In the genomic region with DNA sequence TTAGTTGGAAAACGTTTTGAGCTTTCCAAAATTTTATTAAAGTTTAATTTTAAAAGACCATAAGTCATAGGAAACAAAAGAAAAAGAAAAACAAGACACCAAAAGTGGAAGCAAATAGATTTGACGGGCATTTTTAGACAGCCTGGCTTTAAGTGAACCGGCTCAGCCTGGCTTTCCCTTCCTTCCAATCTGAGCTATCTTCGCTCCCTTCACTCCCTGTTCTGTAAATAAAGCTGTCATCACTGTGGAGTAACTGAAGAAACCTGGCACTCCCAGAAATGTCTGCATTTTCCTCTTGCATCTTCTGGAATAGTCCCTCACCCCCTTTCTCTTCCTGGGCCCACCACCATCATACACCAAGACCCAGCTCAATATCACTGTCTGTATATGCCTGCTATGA, we compare ENCODE assay signal across 32 cellular contexts.
"Had no signal": no experiment of that assay in that cellular context is flagged by ENCODE, and none has a peak within 500 bp of the region (broad histone marks: within the 10 kb centered on the region; RNA-seq: fewer than 3 reads in every experiment).

No MANE protein-coding gene starts in this region.

- H3K27me3 ChIP-seq: ascending aorta, SJCRH30 had no signal

- H3K4me3 Mint-ChIP-seq: activated CD4-positive, alpha-beta T cell treated with anti-CD3 and anti-CD28 coated beads, Interleukin-2, amount 10 ng/mL, durations not matched to agents 24 days and 14 days; activated CD8-positive, alpha-beta T cell treated with anti-CD3 and anti-CD28 coated beads, Interleukin-2, amount 10 ng/mL, durations not matched to agents 7 days and 5 days; activated naive CD4-positive, alpha-beta T cell treated with anti-CD3 and anti-CD28 coated beads, Interleukin-2, amount 50 U/mL, for 24 hours; activated naive CD8-positive, alpha-beta T cell treated with anti-CD3 and anti-CD28 coated beads, Interleukin-2, amount 10 ng/mL, durations not matched to agents 7 days and 5 days; activated T-helper 17 cell treated with anti-CD3 and anti-CD28 coated beads, Interleukin-2, amount 50 U/mL, for 72 hours; IgD-negative memory B cell had no signal

- H3K36me3 ChIP-seq: ascending aorta, SJCRH30 had no signal

- H3K36me3 Mint-ChIP-seq: activated naive CD4-positive, alpha-beta T cell treated with anti-CD3 and anti-CD28 coated beads, Interleukin-2, amount 50 U/mL, for 24 hours; activated naive CD8-positive, alpha-beta T cell treated with anti-CD3 and anti-CD28 coated beads, Interleukin-2, amount 10 ng/mL, durations not matched to agents 7 days and 5 days; IgD-negative memory B cell had no signal

- ATAC-seq: activated CD8-positive, alpha-beta T cell treated with anti-CD3 and anti-CD28 coated beads, Interleukin-2, amount 10 ng/mL, durations not matched to agents 7 days and 5 days; activated T-helper 17 cell treated with anti-CD3 and anti-CD28 coated beads, Interleukin-2, amount 50 U/mL, for 72 hours had no signal

- H3K9me3 ChIP-seq: ascending aorta, SJCRH30 had no signal

- H3K9me3 Mint-ChIP-seq: activated CD4-positive, alpha-beta T cell treated with anti-CD3 and anti-CD28 coated beads, Interleukin-2, amount 10 ng/mL, durations not matched to agents 24 days and 14 days; activated naive CD4-positive, alpha-beta T cell treated with anti-CD3 and anti-CD28 coated beads, Interleukin-2, amount 50 U/mL, for 24 hours; activated naive CD8-positive, alpha-beta T cell treated with anti-CD3 and anti-CD28 coated beads, Interleukin-2, amount 10 ng/mL, durations not matched to agents 7 days and 5 days; activated T-helper 17 cell treated with anti-CD3 and anti-CD28 coated beads, Interleukin-2, amount 50 U/mL, for 72 hours had no signal

- H3K4me1 ChIP-seq: ascending aorta had no signal

- H3K4me1 Mint-ChIP-seq: activated CD4-positive, alpha-beta T cell treated with anti-CD3 and anti-CD28 coated beads, Interleukin-2, amount 10 ng/mL, durations not matched to agents 24 days and 14 days; activated naive CD4-positive, alpha-beta T cell treated with anti-CD3 and anti-CD28 coated beads, Interleukin-2, amount 50 U/mL, for 24 hours; activated naive CD8-positive, alpha-beta T cell treated with anti-CD3 and anti-CD28 coated beads, Interleukin-2, amount 10 ng/mL, durations not matched to agents 7 days and 5 days; activated T-helper 17 cell treated with anti-CD3 and anti-CD28 coated beads, Interleukin-2, amount 50 U/mL, for 72 hours had no signal

- DNase-seq: activated CD4-positive, alpha-beta T cell treated with anti-CD3 and anti-CD28 coated beads, Interleukin-2, amount 10 ng/mL, durations not matched to agents 24 days and 14 days; activated CD4-positive, alpha-beta T cell treated with anti-CD3 and anti-CD28 coated beads, Interleukin-2, amount 50 U/mL, for 4 hours; activated CD8-positive, alpha-beta T cell treated with anti-CD3 and anti-CD28 coated beads, Interleukin-2, amount 10 ng/mL, durations not matched to agents 7 days and 5 days; activated effector memory CD4-positive, alpha-beta T cell treated with anti-CD3 and anti-CD28 coated beads, Interleukin-2, amount 50 U/mL, for 16 hours; activated naive CD4-positive, alpha-beta T cell; activated naive CD8-positive, alpha-beta T cell treated with anti-CD3 and anti-CD28 coated beads, Interleukin-2, amount 10 ng/mL, durations not matched to agents 7 days and 5 days; activated T-cell treated with anti-CD3 and anti-CD28 coated beads for 4 hours; activated T-cell treated with anti-CD3 and anti-CD28 coated beads, Interleukin-2, amount 50 U/mL, for 48 hours; amygdala; caudate nucleus; Karpas-422; KBM-7; NCI-H1105; NCI-H1417 treated with DMSO at 0.1 percent for 48 hours; NCI-H1694 treated with DMSO at 0.1 percent for 48 hours; NCI-H2029; NCI-H2107; NCI-H2171; NCI-H510A; NCI-H526; NCI-H748 treated with DMSO at 0.1 percent for 48 hours; NK-92 treated with Interleukin-12 subunit alpha and Interleukin-12 subunit beta, amount 100 ng/mL, for 24 hours; PC-9; SHP77; SJCRH30; T1000 had no signal

- H3K27ac Mint-ChIP-seq: activated CD4-positive, alpha-beta T cell treated with anti-CD3 and anti-CD28 coated beads, Interleukin-2, amount 10 ng/mL, durations not matched to agents 24 days and 14 days; activated CD8-positive, alpha-beta T cell treated with anti-CD3 and anti-CD28 coated beads, Interleukin-2, amount 10 ng/mL, durations not matched to agents 7 days and 5 days; activated naive CD4-positive, alpha-beta T cell treated with anti-CD3 and anti-CD28 coated beads, Interleukin-2, amount 50 U/mL, for 24 hours; activated naive CD8-positive, alpha-beta T cell treated with anti-CD3 and anti-CD28 coated beads, Interleukin-2, amount 10 ng/mL, durations not matched to agents 7 days and 5 days; activated T-helper 17 cell treated with anti-CD3 and anti-CD28 coated beads, Interleukin-2, amount 50 U/mL, for 72 hours; IgD-negative memory B cell had no signal

- H3K27ac ChIP-seq: ascending aorta, PC-9, RWPE1, SJCRH30, SK-N-MC had no signal

- H3K4me3 ChIP-seq: ascending aorta, PC-9, SJCRH30, SK-N-MC had no signal
